ENCODE assay signal across 13 cellular contexts in the genomic region with DNA sequence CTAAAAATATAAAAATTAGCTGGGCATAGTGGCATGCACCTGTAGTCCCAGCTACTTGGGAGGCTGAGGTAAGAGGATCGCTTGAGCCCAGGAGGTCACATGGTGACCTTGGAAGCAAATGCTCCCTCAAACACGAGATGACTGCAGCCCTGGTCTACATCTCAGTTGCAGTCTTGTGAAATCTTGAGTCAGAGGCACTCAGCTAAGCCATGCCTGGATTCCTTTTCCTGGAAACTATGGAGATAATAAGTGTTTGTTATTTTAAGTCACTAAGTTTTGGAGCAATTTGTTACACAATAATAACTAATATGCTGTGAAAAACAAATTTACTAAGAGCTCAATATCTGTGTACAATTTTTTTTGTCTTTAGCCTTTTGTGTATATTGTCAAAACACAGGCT.
A peak's percentile ranks its signal among the peaks of the same experiment; 100 is the strongest.
DNase-seq lines count a peak whose midpoint lies in the region; ATAC-seq, FAIRE-seq and TF ChIP-seq lines count a peak whose summit lies in the region.
"Had no signal": no experiment of that assay in that cellular context is flagged by ENCODE, and none has a peak within 500 bp of the region (broad histone marks: within the 10 kb centered on the region; RNA-seq: fewer than 3 reads in every experiment).

No MANE protein-coding gene starts in this region.

- peaks cover 0 to 6% (median 1%) of the 10 kb centered on the region in 4 donors for H3K4me1 ChIP-seq in upper lobe of left lung

- H3K4me3 Mint-ChIP-seq in activated naive CD8-positive, alpha-beta T cell treated with anti-CD3 and anti-CD28 coated beads for 36 hours, result no peak overlapping the region

- H3K36me3 ChIP-seq in bronchial epithelial cell (ENCODE audit: control insufficient read depth, insufficient read depth, low read length), result no peaks in the 10 kb centered on the region
- no peaks in the 10 kb centered on the region for H3K36me3 ChIP-seq in upper lobe of left lung

- no peak overlapping the region for H3K27ac Mint-ChIP-seq in activated naive CD8-positive, alpha-beta T cell treated with anti-CD3 and anti-CD28 coated beads for 36 hours

- intact Hi-C loops in Right ventricle myocardium inferior (cut with DNase I) (no loop called here), cardiac septum (cut with DNase I) (no loop called here)

- no peaks in the 10 kb centered on the region for H3K9me3 Mint-ChIP-seq in activated naive CD8-positive, alpha-beta T cell treated with anti-CD3 and anti-CD28 coated beads for 36 hours

- H3K27ac ChIP-seq in upper lobe of left lung, result peak overlapping the region in 2 of 4 donors; percentile 24 to 43

- no peaks in the 10 kb centered on the region for H3K27me3 ChIP-seq in bronchial epithelial cell (ENCODE audit: control insufficient read depth, insufficient read depth, low read length)
- no peaks in the 10 kb centered on the region for H3K27me3 ChIP-seq in upper lobe of left lung

- peaks cover 2% of the 10 kb centered on the region for H3K36me3 Mint-ChIP-seq in activated naive CD8-positive, alpha-beta T cell treated with anti-CD3 and anti-CD28 coated beads for 36 hours

- H3K4me3 ChIP-seq in bronchial epithelial cell (ENCODE audit: low read depth, low read length) (no peak overlapping the region), upper lobe of left lung (no peak overlapping the region)

- 44 to 61% methylated on average over 2 of the region's 2 CpGs for WGBS in upper lobe of left lung, 2 donors

- peak; percentile 34 for ATAC-seq in Right ventricle myocardium inferior
- ATAC-seq in left lobe of liver, result peak; percentile 26
- ATAC-seq in upper lobe of left lung (ENCODE audit: low FRiP score in 2 of 2), result peak; percentile 61 to 73
- ATAC-seq in GM21390 (IDR thresholded peaks at IDR 0.05; ENCODE audit: unreplicated experiment), result no peak

- FAIRE-seq in bronchial epithelial cell (lab: Jason Lieb, UNC), result no peak

- TF ChIP-seq EP300 in upper lobe of left lung (IDR thresholded peaks at IDR 0.05), result peak in 1 of 4 donors; percentile 30

- TF ChIP-seq CTCF in bronchial epithelial cell (IDR thresholded peaks at IDR 0.05; ENCODE audit: insufficient read depth, low read length, severe bottlenecking), result no peak
- no peak for TF ChIP-seq CTCF in upper lobe of left lung (IDR thresholded peaks at IDR 0.05)

- no peak for TF ChIP-seq POLR2A in upper lobe of left lung (IDR thresholded peaks at IDR 0.05)

- no peaks in the 10 kb centered on the region for H3K27me3 Mint-ChIP-seq in activated naive CD8-positive, alpha-beta T cell treated with anti-CD3 and anti-CD28 coated beads for 36 hours

- DNase-seq in Right ventricle myocardium inferior (ENCODE audit: missing footprints), result no peak
- DNase-seq in cardiac septum (ENCODE audit: low spot score), result no peak
- DNase-seq in bronchial epithelial cell (ENCODE audit: low read depth), result peak; percentile 38
- DNase-seq in left lobe of liver (ENCODE audit: low spot score), result no peak
- peak in 1 of 2 donors; percentile 55 for DNase-seq in upper lobe of left lung
- DNase-seq in LoVo (ENCODE audit: low spot score), result no peak
- no peak for DNase-seq in activated naive CD8-positive, alpha-beta T cell treated with anti-CD3 and anti-CD28 coated beads for 36 hours
- DNase-seq: AML-193, foreskin melanocyte, GF-D8, NCI-H1436 treated with DMSO at 0.1 percent for 48 hours, occipital lobe had no signal

- peaks cover 4% of the 10 kb centered on the region for H3K4me1 Mint-ChIP-seq in activated naive CD8-positive, alpha-beta T cell treated with anti-CD3 and anti-CD28 coated beads for 36 hours

- H3K9me3 ChIP-seq in upper lobe of left lung, result no peaks in the 10 kb centered on the region
